Comparison of ENCODE assay signal across 8 cellular contexts in genomic region chr1:43991200-43991475, GRCh38. TPM values are rescaled to one million over a fixed set of nuclear protein-coding genes. Genes with fewer than 3 reads are reported as not detected.
DNase-seq lines count a peak whose midpoint lies in the region; ATAC-seq, FAIRE-seq and TF ChIP-seq lines count a peak whose summit lies in the region.

No MANE protein-coding gene starts in this region.

- H3K27ac ChIP-seq in kidney (ENCODE audit: low read depth in 2 of 2, low read length in 2 of 2) = peak overlapping the region; percentile 59 to 92
- H3K27ac ChIP-seq in suprapubic skin = peak overlapping the region; percentile 71

- CTCF ChIA-PET in activated CD4-positive, alpha-beta T cell treated with anti-CD3 and anti-CD28 coated beads for 36 hours (lab: Charles Lee) = interaction anchor here (0.6 kb wide), 1 partner anchor 35 kb away, joined by 3 read pairs; no protein-coding TSS in a partner anchor

- H3K4me3 ChIP-seq in kidney (ENCODE audit: low read length in 2 of 2) (peak overlapping the region; percentile 59 to 80), suprapubic skin (peak overlapping the region; percentile 63)

- no peak for TF ChIP-seq POLR2A in suprapubic skin (IDR thresholded peaks at IDR 0.05)

- no peak for DNase-seq in activated CD4-positive, alpha-beta T cell treated with anti-CD3 and anti-CD28 coated beads for 36 hours
- no peak for DNase-seq in activated CD4-positive, alpha-beta T cell treated with anti-CD3 and anti-CD28 coated beads for 1 hour
- no peak for DNase-seq in activated T-helper 2 cell treated with anti-CD3 and anti-CD28 coated beads, Interferon-gamma antibody, Interleukin-2, Interleukin-4, amounts not matched to agents 10 μg/mL and 5 μg/mL and 100 μg/mL, durations not matched to agents 14 hours and 24 hours and 36 hours (ENCODE audit: low spot score)
- DNase-seq in kidney (no peak), suprapubic skin (ENCODE audit: low spot score in 2 of 2) (no peak)
- no peak for DNase-seq in activated effector memory CD4-positive, alpha-beta T cell treated with Interleukin-2 at 50 U/mL for 16 hours

- H3K36me3 Mint-ChIP-seq in activated CD4-positive, alpha-beta T cell treated with anti-CD3 and anti-CD28 coated beads for 36 hours (ENCODE audit: low read depth) = no peaks in the 10 kb centered on the region
- peaks cover 3% of the 10 kb centered on the region for H3K36me3 Mint-ChIP-seq in activated T-helper 2 cell treated with anti-CD3 and anti-CD28 coated beads, Interferon-gamma antibody, Interleukin-2, Interleukin-4, amounts not matched to agents 10 μg/mL and 5 μg/mL and 100 μg/mL, durations not matched to agents 14 hours and 24 hours and 36 hours (ENCODE audit: low read depth)

- no peak for TF ChIP-seq EP300 in suprapubic skin (IDR thresholded peaks at IDR 0.05)

- H3K4me1 ChIP-seq in kidney (ENCODE audit: control insufficient read depth in 1 of 2, insufficient read depth in 1 of 2, low read depth in 1 of 2, low read length in 2 of 2) (peaks cover 13 to 23% of the 10 kb centered on the region in 2 donors), suprapubic skin (peaks cover 19% of the 10 kb centered on the region)

- POLR2A ChIA-PET in activated CD4-positive, alpha-beta T cell treated with anti-CD3 and anti-CD28 coated beads for 36 hours (lab: Charles Lee) = no interaction called here

- H3K36me3 ChIP-seq in kidney (ENCODE audit: control insufficient read depth in 1 of 2, insufficient read depth in 2 of 2, low read length in 2 of 2) (no peaks in the 10 kb centered on the region), suprapubic skin (peaks cover 5% of the 10 kb centered on the region)

- H3K27me3 Mint-ChIP-seq in activated CD4-positive, alpha-beta T cell treated with anti-CD3 and anti-CD28 coated beads for 36 hours = no peaks in the 10 kb centered on the region
- peaks cover 3% of the 10 kb centered on the region for H3K27me3 Mint-ChIP-seq in activated T-helper 2 cell treated with anti-CD3 and anti-CD28 coated beads, Interferon-gamma antibody, Interleukin-2, Interleukin-4, amounts not matched to agents 10 μg/mL and 5 μg/mL and 100 μg/mL, durations not matched to agents 14 hours and 24 hours and 36 hours (ENCODE audit: low read depth)

- intact Hi-C loops in activated CD4-positive, alpha-beta T cell treated with anti-CD3 and anti-CD28 coated beads for 36 hours (cut with DNase I, micrococcal nuclease) = loop anchor here (1.0 to 5.0 kb wide), 6 partner anchors 16 to 364 kb away; partner anchors contain the start of genes ATP6V0B (in 2 of the 2), ERI3 (in 1 of the 2), IPO13 (in 1 of the 2) and ST3GAL3 (in 1 of the 2)
- intact Hi-C loops in activated T-helper 2 cell treated with anti-CD3 and anti-CD28 coated beads, Interferon-gamma antibody, Interleukin-2, Interleukin-4, amounts not matched to agents 10 μg/mL and 5 μg/mL and 100 μg/mL, durations not matched to agents 14 hours and 24 hours and 36 hours (cut with micrococcal nuclease) = loop anchor here (2.0 to 5.0 kb wide), 2 partner anchors 16 to 41 kb away; partner anchors contain the start of genes ATP6V0B and SLC6A9
- intact Hi-C loops in kidney (cut with DNase I) = no loop called here

- H3K9me3 ChIP-seq in kidney (ENCODE audit: control insufficient read depth in 1 of 2, low read length in 2 of 2) (no peaks in the 10 kb centered on the region), suprapubic skin (no peaks in the 10 kb centered on the region)

- TF ChIP-seq CTCF in kidney (IDR thresholded peaks at IDR 0.05; ENCODE audit: borderline replicate concordance, extremely low read depth, insufficient read depth) (no peak), suprapubic skin (IDR thresholded peaks at IDR 0.05) (no peak)

- 0% methylated on average over 7 of the region's 10 CpGs for WGBS in suprapubic skin

- H3K4me1 Mint-ChIP-seq in activated CD4-positive, alpha-beta T cell treated with anti-CD3 and anti-CD28 coated beads for 36 hours = peaks cover 8% of the 10 kb centered on the region
- peaks cover 8% of the 10 kb centered on the region for H3K4me1 Mint-ChIP-seq in activated T-helper 2 cell treated with anti-CD3 and anti-CD28 coated beads, Interferon-gamma antibody, Interleukin-2, Interleukin-4, amounts not matched to agents 10 μg/mL and 5 μg/mL and 100 μg/mL, durations not matched to agents 14 hours and 24 hours and 36 hours (ENCODE audit: low read depth)

- peak overlapping the region; percentile 30 to 81 for H3K9ac ChIP-seq in kidney (ENCODE audit: low read length in 2 of 2)

- no peak for FAIRE-seq in kidney (lab: Jason Lieb, UNC)

- H3K4me3 Mint-ChIP-seq in activated CD4-positive, alpha-beta T cell treated with anti-CD3 and anti-CD28 coated beads for 36 hours = peak overlapping the region; percentile 79
- H3K4me3 Mint-ChIP-seq in activated T-helper 2 cell treated with anti-CD3 and anti-CD28 coated beads, Interferon-gamma antibody, Interleukin-2, Interleukin-4, amounts not matched to agents 10 μg/mL and 5 μg/mL and 100 μg/mL, durations not matched to agents 14 hours and 24 hours and 36 hours (ENCODE audit: low read depth) = peak overlapping the region; percentile 92

- no peak for ATAC-seq in activated CD4-positive, alpha-beta T cell treated with anti-CD3 and anti-CD28 coated beads for 36 hours
- ATAC-seq in GM19395 (IDR thresholded peaks at IDR 0.05; ENCODE audit: unreplicated experiment) (no peak), GM18870 (IDR thresholded peaks at IDR 0.05; ENCODE audit: unreplicated experiment) (no peak)

- H3K9me3 Mint-ChIP-seq in activated CD4-positive, alpha-beta T cell treated with anti-CD3 and anti-CD28 coated beads for 36 hours (ENCODE audit: low read depth) = no peaks in the 10 kb centered on the region
- H3K9me3 Mint-ChIP-seq in activated T-helper 2 cell treated with anti-CD3 and anti-CD28 coated beads, Interferon-gamma antibody, Interleukin-2, Interleukin-4, amounts not matched to agents 10 μg/mL and 5 μg/mL and 100 μg/mL, durations not matched to agents 14 hours and 24 hours and 36 hours = no peaks in the 10 kb centered on the region

- no peaks in the 10 kb centered on the region for H3K27me3 ChIP-seq in suprapubic skin

- H3K27ac Mint-ChIP-seq in activated CD4-positive, alpha-beta T cell treated with anti-CD3 and anti-CD28 coated beads for 36 hours = peak overlapping the region; percentile 65
- no peak overlapping the region for H3K27ac Mint-ChIP-seq in activated T-helper 2 cell treated with anti-CD3 and anti-CD28 coated beads, Interferon-gamma antibody, Interleukin-2, Interleukin-4, amounts not matched to agents 10 μg/mL and 5 μg/mL and 100 μg/mL, durations not matched to agents 14 hours and 24 hours and 36 hours

RNA-seq across cellular contexts. Expression of gene CCDC24, which starts 0.3 kb away (rescaled TPM):
- 1 to 10 TPM; 1.2 to 2.0 TPM for total RNA-seq in activated CD4-positive, alpha-beta T cell treated with anti-CD3 and anti-CD28 coated beads for 36 hours
- 2.1 and 2.3 TPM in 2 replicates for total RNA-seq in activated T-helper 2 cell treated with anti-CD3 and anti-CD28 coated beads, Interferon-gamma antibody, Interleukin-2, Interleukin-4, amounts not matched to agents 10 μg/mL and 5 μg/mL and 100 μg/mL, durations not matched to agents 14 hours and 24 hours and 36 hours
- total RNA-seq in kidney (24.3 TPM), suprapubic skin (1 to 10 TPM; 1.6 to 7.8 (median 3.7) TPM)
- polyA plus RNA-seq in kidney (ENCODE audit: insufficient read depth, low read depth, low replicate concordance) = 35.6 TPM

RNA-seq across cellular contexts. Expression of gene B4GALT2, which starts 12.1 kb away (rescaled TPM):
- total RNA-seq in activated CD4-positive, alpha-beta T cell treated with anti-CD3 and anti-CD28 coated beads for 36 hours = 10 to 100 TPM; 27.9 to 35.3 TPM
- 53.9 and 57.7 TPM in 2 replicates for total RNA-seq in activated T-helper 2 cell treated with anti-CD3 and anti-CD28 coated beads, Interferon-gamma antibody, Interleukin-2, Interleukin-4, amounts not matched to agents 10 μg/mL and 5 μg/mL and 100 μg/mL, durations not matched to agents 14 hours and 24 hours and 36 hours
- total RNA-seq in kidney (25.1 TPM), suprapubic skin (10 to 100 TPM; 21.4 to 51.4 (median 41.0) TPM)
- polyA plus RNA-seq in kidney (ENCODE audit: insufficient read depth, low read depth, low replicate concordance) = 32.5 TPM

RNA-seq across cellular contexts. Expression of gene ATP6V0B, which starts 16.4 kb away (rescaled TPM):
- 10 to 100 TPM; 39.4 to 75.6 TPM for total RNA-seq in activated CD4-positive, alpha-beta T cell treated with anti-CD3 and anti-CD28 coated beads for 36 hours
- total RNA-seq in activated T-helper 2 cell treated with anti-CD3 and anti-CD28 coated beads, Interferon-gamma antibody, Interleukin-2, Interleukin-4, amounts not matched to agents 10 μg/mL and 5 μg/mL and 100 μg/mL, durations not matched to agents 14 hours and 24 hours and 36 hours = 156 and 160 TPM in 2 replicates
- total RNA-seq in kidney (156 TPM), suprapubic skin (100 to 1,000 TPM in 3 of 4 donors, 10 to 100 TPM in 1; 95.2 to 193 (median 150) TPM)
- polyA plus RNA-seq in kidney (ENCODE audit: insufficient read depth, low read depth, low replicate concordance) = 636 TPM

RNA-seq across cellular contexts. Expression of gene DPH2, which starts 21.3 kb away (rescaled TPM):
- total RNA-seq in activated CD4-positive, alpha-beta T cell treated with anti-CD3 and anti-CD28 coated beads for 36 hours = 10 to 100 TPM; 25.2 to 30.5 TPM
- 48.2 and 49.5 TPM in 2 replicates for total RNA-seq in activated T-helper 2 cell treated with anti-CD3 and anti-CD28 coated beads, Interferon-gamma antibody, Interleukin-2, Interleukin-4, amounts not matched to agents 10 μg/mL and 5 μg/mL and 100 μg/mL, durations not matched to agents 14 hours and 24 hours and 36 hours
- total RNA-seq in kidney (24.0 TPM), suprapubic skin (10 to 100 TPM; 27.8 to 64.4 (median 39.8) TPM)
- polyA plus RNA-seq in kidney (ENCODE audit: insufficient read depth, low read depth, low replicate concordance) = 15.9 TPM

RNA-seq across cellular contexts. Expression of gene SLC6A9, which starts 40.1 kb away (rescaled TPM):
- 10 to 100 TPM; 12.5 to 13.4 TPM for total RNA-seq in activated CD4-positive, alpha-beta T cell treated with anti-CD3 and anti-CD28 coated beads for 36 hours
- 2.1 and 3.2 TPM in 2 replicates for total RNA-seq in activated T-helper 2 cell treated with anti-CD3 and anti-CD28 coated beads, Interferon-gamma antibody, Interleukin-2, Interleukin-4, amounts not matched to agents 10 μg/mL and 5 μg/mL and 100 μg/mL, durations not matched to agents 14 hours and 24 hours and 36 hours
- total RNA-seq in kidney (12.6 TPM), suprapubic skin (10 to 100 TPM; 59.2 to 95.4 (median 84.5) TPM)
- polyA plus RNA-seq in kidney (ENCODE audit: insufficient read depth, low read depth, low replicate concordance) = 2.0 TPM
